8 cellular contexts compared by ENCODE assay signal in the genomic region with DNA sequence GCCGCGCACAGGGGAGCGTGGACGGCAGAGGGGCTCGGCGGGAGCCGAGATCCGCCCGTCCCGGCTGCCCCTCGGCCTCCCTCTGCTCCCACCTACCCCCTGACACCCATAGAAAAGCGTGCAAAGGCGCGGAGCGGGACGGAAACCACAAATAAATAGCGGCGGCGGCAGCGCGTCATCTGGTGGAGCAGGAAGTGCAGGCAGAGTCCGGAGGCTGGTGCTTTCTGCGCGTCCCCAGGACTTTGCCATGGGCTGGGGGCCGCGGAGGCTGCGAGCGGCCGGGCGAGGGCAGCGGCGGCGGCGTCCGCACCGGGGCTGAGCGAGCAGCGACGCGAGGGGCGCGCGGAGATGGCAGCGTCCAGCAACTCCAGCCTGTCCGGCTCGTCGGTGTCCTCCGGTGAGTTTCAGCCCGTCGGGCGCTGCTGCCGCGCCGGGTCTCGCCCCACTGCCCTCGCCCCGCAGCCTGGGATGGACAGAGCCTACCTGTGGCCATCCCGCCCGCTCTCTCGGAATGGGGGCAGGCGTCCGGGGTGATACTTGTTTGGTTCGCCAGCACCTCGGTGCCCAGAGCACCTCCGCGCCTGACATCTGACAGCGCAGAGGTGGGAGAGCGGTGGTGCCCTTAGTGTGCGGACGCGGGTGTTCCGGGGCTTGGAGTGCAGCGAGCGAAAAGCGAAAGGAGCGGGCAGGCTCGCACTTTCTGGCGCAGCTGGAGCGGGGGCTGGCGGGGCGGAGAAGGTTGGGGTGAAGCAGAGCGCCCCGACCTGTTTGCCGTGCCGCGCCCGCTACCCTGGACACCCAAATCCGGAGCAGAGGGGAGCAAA. TPM values are rescaled to one million over a fixed set of nuclear protein-coding genes. Genes with fewer than 3 reads are reported as not detected.
DNase-seq lines count a peak whose midpoint lies in the region; ATAC-seq and TF ChIP-seq lines count a peak whose summit lies in the region.

A gene (plus strand): TSS at position 182 of the 824 bp plus-strand sequence.

- DNase-seq in CMK (ENCODE audit: low read depth) (peak; percentile 33), HL-60 (ENCODE audit: low read depth in 1 of 2, low spot score in 1 of 2) (peak; percentile 25 to 42), Peyer's patch (peak; percentile 47 to 88 (median 85)), heart left ventricle (peak; percentile 54 to 82 (median 66)), osteocyte (ENCODE audit: extremely low spot score, unreplicated experiment) (no peak), NCI-H446 (lab: John Stamatoyannopoulos, UW) (no peak)
- DNase-seq in activated naive CD4-positive, alpha-beta T cell treated with anti-CD3 and anti-CD28 coated beads, Interleukin-2, amount 50 U/mL, for 72 hours (ENCODE audit: low spot score in 2 of 2), result peak in 1 of 2 donors; percentile 39

- H3K27ac ChIP-seq in HL-60 (replicated peaks) (no peak within 1 kb of the TSS), Peyer's patch (peak within 1 kb of the TSS; percentile 62 to 90 (median 78)), heart left ventricle (peak within 1 kb of the TSS in 10 of 12 donors; percentile 9 to 69 (median 44)), urinary bladder (ENCODE audit: low read depth) (peak within 1 kb of the TSS; percentile 25)

- TF ChIP-seq POLR2A in Peyer's patch (IDR thresholded peaks at IDR 0.05), result peak; percentile 49 to 63
- TF ChIP-seq POLR2A in heart left ventricle (IDR thresholded peaks at IDR 0.05), result no peak

- H3K4me1 ChIP-seq in Peyer's patch, result peaks cover 0 to 11% (median 0%) of the 10 kb centered on the region in 4 donors
- H3K4me1 ChIP-seq in heart left ventricle, result peaks cover 0 to 46% (median 11%) of the 10 kb centered on the region in 12 donors
- no peaks in the 10 kb centered on the region for H3K4me1 ChIP-seq in urinary bladder (ENCODE audit: insufficient read depth)

- peaks cover 4 to 15% of the 10 kb centered on the region in 2 donors for H3K36me3 Mint-ChIP-seq in activated naive CD4-positive, alpha-beta T cell treated with anti-CD3 and anti-CD28 coated beads, Interleukin-2, amount 50 U/mL, for 72 hours
- no peaks in the 10 kb centered on the region for H3K36me3 Mint-ChIP-seq in osteocyte (ENCODE audit: unreplicated experiment)

- peak within 1 kb of the TSS; percentile 76 for H3K4me3 Mint-ChIP-seq in osteocyte (ENCODE audit: unreplicated experiment)

- H3K27me3 ChIP-seq in HL-60 (ENCODE audit: insufficient read depth, poor library complexity, severe bottlenecking) (peaks cover 26% of the 10 kb centered on the region), Peyer's patch (no peaks in the 10 kb centered on the region), heart left ventricle (peaks cover 0 to 11% (median 0%) of the 10 kb centered on the region in 9 donors)

- H3K27ac Mint-ChIP-seq in activated naive CD4-positive, alpha-beta T cell treated with anti-CD3 and anti-CD28 coated beads, Interleukin-2, amount 50 U/mL, for 72 hours, result no peak within 1 kb of the TSS
- H3K27ac Mint-ChIP-seq in osteocyte (ENCODE audit: unreplicated experiment), result no peak within 1 kb of the TSS

- peaks cover 84% of the 10 kb centered on the region for H3K27me3 Mint-ChIP-seq in osteocyte (ENCODE audit: unreplicated experiment)

- TF ChIP-seq CTCF in HL-60 (IDR thresholded peaks at IDR 0.05; ENCODE audit: insufficient read depth, low read length) (no peak), Peyer's patch (IDR thresholded peaks at IDR 0.05) (peak in 1 of 6 experiments; percentile 2), heart left ventricle (IDR thresholded peaks at IDR 0.05) (peak in 2 of 12 donors; percentile 17 to 36), osteocyte (IDR thresholded peaks at IDR 0.05) (no peak)

- H3K4me1 Mint-ChIP-seq in osteocyte (ENCODE audit: unreplicated experiment), result peaks cover 7% of the 10 kb centered on the region

- intact Hi-C loops in heart left ventricle (cut with DNase I), result loop anchor here in 8 of 10 donors (5.0 to 10.0 kb wide), 10 partner anchors 70 to 273 kb away; no protein-coding TSS in a partner anchor

- ATAC-seq in activated naive CD4-positive, alpha-beta T cell treated with anti-CD3 and anti-CD28 coated beads, Interleukin-2, amount 50 U/mL, for 72 hours, result peak; percentile 74 to 76
- ATAC-seq in heart left ventricle, result peak; percentile 45 to 85 (median 78)

- peak within 1 kb of the TSS; percentile 69 for H3K4me3 ChIP-seq in HL-60 (replicated peaks; ENCODE audit: insufficient read depth, low read length)
- peak within 1 kb of the TSS; percentile 62 to 95 (median 75) for H3K4me3 ChIP-seq in Peyer's patch
- peak within 1 kb of the TSS; percentile 59 to 88 (median 70) for H3K4me3 ChIP-seq in heart left ventricle
- H3K4me3 ChIP-seq in urinary bladder (ENCODE audit: low read depth, low read length), result peak within 1 kb of the TSS; percentile 64

- H3K9me3 Mint-ChIP-seq in activated naive CD4-positive, alpha-beta T cell treated with anti-CD3 and anti-CD28 coated beads, Interleukin-2, amount 50 U/mL, for 72 hours, result no peaks in the 10 kb centered on the region
- no peaks in the 10 kb centered on the region for H3K9me3 Mint-ChIP-seq in osteocyte (ENCODE audit: unreplicated experiment)

- whole genome bisulfite sequencing in heart left ventricle, 4 donors, result 1 to 7% (median 3%) methylated on average over 60 to 88 of the region's 88 CpGs
- under 1% methylated on average over 88 of the region's 88 CpGs for WGBS in urinary bladder

- H3K36me3 ChIP-seq in Peyer's patch (no peaks in the 10 kb centered on the region), heart left ventricle (no peaks in the 10 kb centered on the region), urinary bladder (ENCODE audit: insufficient read depth) (no peaks in the 10 kb centered on the region)

- H3K9me3 ChIP-seq in Peyer's patch (no peaks in the 10 kb centered on the region), heart left ventricle (no peaks in the 10 kb centered on the region)

RNA-seq across cellular contexts. Expression of the gene that starts here (rescaled TPM):
- 100 to 1,000 TPM in 3 of 4 donors, 10 to 100 TPM in 1; 29.7 to 159 (median 120) TPM for total RNA-seq in Peyer's patch
- total RNA-seq in activated naive CD4-positive, alpha-beta T cell treated with anti-CD3 and anti-CD28 coated beads, Interleukin-2, amount 50 U/mL, for 72 hours, result under 1 TPM in 1 of 2 donors, not detected in 1; 0.59 TPM
- 10 to 100 TPM; 11.2 to 54.4 (median 33.6) TPM for total RNA-seq in heart left ventricle
- 10 to 100 TPM; 13.0 to 47.1 TPM for polyA plus RNA-seq in heart left ventricle
- total RNA-seq in osteocyte, result 0.64 TPM in 1 of 2 replicates, not detected in the other
- 14.5 TPM for total RNA-seq in urinary bladder
- 6.8 TPM for polyA plus RNA-seq in urinary bladder

Comparison
In these comparisons a context has a peak if more than half of its experiments do, and no peak if none do; other contexts are left out.
1. Peak in ATAC-seq in activated naive CD4-positive, alpha-beta T cell treated with anti-CD3 and anti-CD28 coated beads, Interleukin-2, amount 50 U/mL, for 72 hours; RNA of the gene not detected or under 1 TPM.
2. DNase-seq: peak in CMK (single experiment), HL-60 (2 of 2), Peyer's patch (3 of 3) and heart left ventricle (5 of 5); none in osteocyte (single experiment) and NCI-H446 (0 of 2).
3. POLR2A ChIP-seq: peak in Peyer's patch (2 of 2); none in heart left ventricle (0 of 2).
4. Peak in every context shown above with its lines, with median percentiles within 50 percentile points of each other: H3K4me3 ChIP-seq.